Comparison of ENCODE assay signal across 25 cellular contexts in genomic region chr4:8000247-8000646, GRCh38.
"Had no signal": no experiment of that assay in that cellular context is flagged by ENCODE, and none has a peak within 500 bp of the region (broad histone marks: within the 10 kb centered on the region; RNA-seq: fewer than 3 reads in every experiment).

No MANE protein-coding gene starts in this region.

- FAIRE-seq: endometrium, kidney had no signal

- ATAC-seq: effector memory CD8-positive, alpha-beta T cell; left colon; left lobe of liver; mucosa of descending colon had no signal

- H3K4me1 ChIP-seq: colonic mucosa, esophagus squamous epithelium, gastrocnemius medialis, heart right ventricle, left ventricle myocardium inferior, lower lobe of right lung had no signal

- DNase-seq: colonic mucosa; cortex of kidney; effector CD8-positive, alpha-beta T cell; effector memory CD8-positive, alpha-beta T cell; endodermal cell; erythroblast; esophagus squamous epithelium; foreskin fibroblast; foreskin melanocyte; gastrocnemius medialis; glutamatergic neuron; head of caudate nucleus; heart right ventricle; hippocampal formation; immature natural killer cell; kidney; kidney glomerular epithelial cell; left colon; left ventricle myocardium inferior; lower lobe of right lung; mesenchymal stem cell; mucosa of descending colon had no signal

- H3K9me3 ChIP-seq: colonic mucosa, esophagus squamous epithelium, gastrocnemius medialis, lower lobe of right lung, mucosa of descending colon had no signal

- H3K27me3 ChIP-seq: colonic mucosa, esophagus squamous epithelium, gastrocnemius medialis, heart right ventricle had no signal

- H3K36me3 ChIP-seq: colonic mucosa, lower lobe of right lung had no signal

- H3K27ac ChIP-seq: colonic mucosa, epithelial cell of prostate, esophagus squamous epithelium, heart right ventricle, left ventricle myocardium inferior, lower lobe of right lung had no signal

- H3K4me3 ChIP-seq: colonic mucosa, esophagus squamous epithelium, gastrocnemius medialis, heart right ventricle, left ventricle myocardium inferior, lower lobe of right lung, mucosa of descending colon had no signal
